Comparison of ENCODE assay signal across 8 cellular contexts in genomic region chr6:10404107-10404798, GRCh38.
DNase-seq lines count a peak whose midpoint lies in the region; ATAC-seq, FAIRE-seq and TF ChIP-seq lines count a peak whose summit lies in the region.

No MANE protein-coding gene starts in this region.

- peaks cover 63% of the 10 kb centered on the region for H3K4me1 ChIP-seq in RWPE2 (ENCODE audit: insufficient read depth, poor library complexity, severe bottlenecking)

- ATAC-seq in RWPE2 (ENCODE audit: low read depth): peak; percentile 81

- peak overlapping the region; percentile 91 for H3K27ac ChIP-seq in RWPE2 (ENCODE audit: poor library complexity, severe bottlenecking)
- no peak overlapping the region for H3K27ac ChIP-seq in substantia nigra (ENCODE audit: low read depth, low read length, poor library complexity, severe bottlenecking)

- H3K4me3 ChIP-seq in RWPE2 (ENCODE audit: severe bottlenecking) (peak overlapping the region; percentile 30), foreskin fibroblast (ENCODE audit: low read depth in 1 of 2, low read length in 2 of 2) (peak overlapping the region; percentile 56 to 97)

- H3K27me3 ChIP-seq in RWPE2 (ENCODE audit: insufficient read depth, poor library complexity, severe bottlenecking): no peaks in the 10 kb centered on the region

- H3K9me3 ChIP-seq in RWPE2 (ENCODE audit: severe bottlenecking): no peaks in the 10 kb centered on the region

- TF ChIP-seq CTCF in LNCAP (IDR thresholded peaks at IDR 0.05) (peak; percentile 57; the same call in 1 of the 2 replicates), RWPE2 (IDR thresholded peaks at IDR 0.05; ENCODE audit: poor library complexity, severe bottlenecking) (peak; percentile 44), foreskin fibroblast (IDR thresholded peaks at IDR 0.05; ENCODE audit: low read depth, low read length) (peak; percentile 29)

- FAIRE-seq in G401.6 (lab: Jason Lieb, UNC): peak; percentile 44

- peaks cover 95% of the 10 kb centered on the region for H3K36me3 ChIP-seq in RWPE2 (ENCODE audit: low read depth)

- DNase-seq in GOT3 (lab: John Stamatoyannopoulos, UW): peak; percentile 86
- DNase-seq in RWPE2 (ENCODE audit: low spot score): peak; percentile 98
- peak; percentile 65 for DNase-seq in activated effector memory CD4-positive, alpha-beta T cell treated with Interleukin-2 at 50 U/mL for 16 hours
- peak; percentile 95 to 99 for DNase-seq in foreskin fibroblast
- peak; percentile 68 for DNase-seq in non-pigmented ciliary epithelial cell (ENCODE audit: low read depth)
- peak; percentile 52 to 91 (median 78) for DNase-seq in substantia nigra (lab: John Stamatoyannopoulos, UW)
